ENCODE assay signal across 20 cellular contexts in the genomic region with DNA sequence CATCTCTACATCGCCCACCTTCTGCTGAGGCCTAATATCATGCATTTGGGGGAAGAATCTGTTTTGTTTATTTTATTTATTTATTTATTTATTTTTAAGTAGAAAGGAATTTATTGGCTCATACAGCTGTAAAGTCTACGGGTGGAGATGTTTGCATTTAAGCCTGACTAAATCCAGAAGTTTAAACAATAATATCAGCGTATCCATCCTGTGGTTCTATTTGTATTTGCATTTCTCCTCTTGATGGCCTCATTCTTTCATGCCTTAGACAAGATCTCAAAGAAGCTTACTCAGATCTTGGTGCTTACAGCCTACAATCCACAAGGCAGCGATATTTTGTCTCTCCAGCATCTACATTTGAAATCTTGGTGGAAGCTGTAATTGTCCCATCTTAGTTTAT.
"Had no signal": no experiment of that assay in that cellular context is flagged by ENCODE, and none has a peak within 500 bp of the region (broad histone marks: within the 10 kb centered on the region; RNA-seq: fewer than 3 reads in every experiment).

No MANE protein-coding gene starts in this region.

- H3K4me1 ChIP-seq: sigmoid colon, testis, tibial nerve, upper lobe of right lung, vagina had no signal

- DNase-seq: dermis blood vessel endothelial cell; esophagus squamous epithelium; foreskin melanocyte; head of caudate nucleus; left colon; mammary epithelial cell; naive thymus-derived CD4-positive, alpha-beta T cell; posterior cingulate gyrus; sigmoid colon; stimulated activated CD4-positive, alpha-beta T cell treated with anti-CD3 and anti-CD28 coated beads, Interleukin-2, amount 100 ng/mL, for 24 hours; stimulated activated CD4-positive, alpha-beta T cell treated with anti-CD3 and anti-CD28 coated beads, Interleukin-4, amount 100 ng/mL, for 4 hours; stimulated activated naive B cell treated with anti-CD40 and anti-IgM and Interleukin-4, amounts not matched to agents 10 μg/mL and 1 μg/mL and 100 μg/mL, for 72 hours; stimulated activated naive CD8-positive, alpha-beta T cell treated with anti-CD3 and anti-CD28 coated beads, Interleukin-15, amount 100 ng/mL, for 72 hours; testis; upper lobe of right lung had no signal

- H3K9me3 ChIP-seq: esophagus squamous epithelium, neutrophil, sigmoid colon, testis, tibial nerve, upper lobe of right lung, vagina had no signal

- H3K27ac ChIP-seq: esophagus squamous epithelium, hepatocyte, neutrophil, sigmoid colon, skin epidermis, testis, tibial nerve, upper lobe of right lung, vagina had no signal

- H3K36me3 ChIP-seq: esophagus squamous epithelium, neutrophil, sigmoid colon, tibial nerve, upper lobe of right lung, vagina had no signal

- ATAC-seq: left colon; naive thymus-derived CD4-positive, alpha-beta T cell; stimulated activated naive B cell treated with anti-CD40 and anti-IgM and Interleukin-4, amounts not matched to agents 10 μg/mL and 1 μg/mL and 100 μg/mL, for 72 hours; stimulated activated naive CD8-positive, alpha-beta T cell treated with anti-CD3 and anti-CD28 coated beads, Interleukin-15, amount 100 ng/mL, for 72 hours; upper lobe of right lung had no signal

- H3K4me3 ChIP-seq: esophagus squamous epithelium, hepatocyte, sigmoid colon, skin epidermis, testis, tibial nerve, upper lobe of right lung, vagina had no signal

- H3K27me3 ChIP-seq: esophagus squamous epithelium, hepatocyte, neutrophil, sigmoid colon, testis, tibial nerve, upper lobe of right lung, vagina had no signal
